Comparison of ENCODE assay signal across 12 cellular contexts in the genomic region with DNA sequence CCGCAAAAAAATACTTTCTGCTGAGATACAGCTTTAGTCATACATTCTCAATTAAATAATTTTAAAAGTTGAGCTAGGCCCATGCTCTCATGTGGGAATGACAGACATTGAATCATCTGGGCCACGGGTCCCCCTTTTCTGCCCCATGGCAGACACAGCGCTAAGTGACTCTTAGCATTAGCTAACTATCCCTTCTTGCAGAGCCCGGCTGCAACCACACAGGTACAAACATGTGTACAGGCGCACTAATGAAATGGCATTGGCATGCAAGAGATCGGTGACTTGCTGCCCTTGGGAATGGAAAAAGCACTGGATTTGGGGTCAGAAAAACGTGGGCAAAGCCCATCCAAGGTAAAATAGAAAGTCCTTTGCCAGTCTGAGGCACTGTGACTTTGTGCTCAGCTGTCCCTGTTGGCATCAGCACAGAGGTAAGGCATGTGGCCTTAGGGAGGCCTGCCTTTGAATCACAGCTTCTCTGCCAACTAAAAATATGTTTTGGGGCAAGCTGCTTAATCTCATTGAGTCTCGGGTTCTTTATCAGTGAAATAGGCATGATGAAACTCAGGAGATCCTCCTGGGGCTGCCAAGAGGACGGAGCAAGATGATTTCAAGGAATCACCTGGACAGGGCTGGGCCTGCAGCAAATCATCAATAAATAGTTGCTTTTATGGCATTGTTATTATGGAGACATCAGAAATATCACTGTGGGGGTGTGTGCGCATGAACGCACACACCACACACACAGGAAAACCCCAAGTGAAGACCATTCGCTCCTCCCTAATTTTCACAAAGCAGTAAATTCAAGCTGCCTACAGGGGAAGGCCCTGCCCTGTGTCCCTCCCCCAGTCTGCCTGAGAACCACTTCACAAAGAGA. TPM values are rescaled to one million over a fixed set of nuclear protein-coding genes. Genes with fewer than 3 reads are reported as not detected.
A peak's percentile ranks its signal among the peaks of the same experiment; 100 is the strongest.
DNase-seq lines count a peak whose midpoint lies in the region; ATAC-seq, FAIRE-seq and TF ChIP-seq lines count a peak whose summit lies in the region.
"Had no signal": no experiment of that assay in that cellular context is flagged by ENCODE, and none has a peak within 500 bp of the region (broad histone marks: within the 10 kb centered on the region; RNA-seq: fewer than 3 reads in every experiment).

No MANE protein-coding gene starts in this region.

- no peak overlapping the region for H3K9ac ChIP-seq in kidney (ENCODE audit: low read length in 2 of 2)

- peaks cover 24% of the 10 kb centered on the region for H3K4me1 ChIP-seq in CD8-positive, alpha-beta T cell (ENCODE audit: insufficient read depth, low read length)
- H3K4me1 ChIP-seq in right cardiac atrium (ENCODE audit: control insufficient read depth, insufficient read depth, low read length) (no peaks in the 10 kb centered on the region), kidney (ENCODE audit: control insufficient read depth in 1 of 2, insufficient read depth in 1 of 2, low read depth in 1 of 2, low read length in 2 of 2) (no peaks in the 10 kb centered on the region)

- FAIRE-seq in kidney (lab: Jason Lieb, UNC), result no peak
- FAIRE-seq: small intestine had no signal

- 79% methylated on average over 12 of the region's 12 CpGs for whole genome bisulfite sequencing in right cardiac atrium

- no peaks in the 10 kb centered on the region for H3K36me3 ChIP-seq in CD8-positive, alpha-beta T cell (ENCODE audit: insufficient read depth, low read length)
- no peaks in the 10 kb centered on the region for H3K36me3 ChIP-seq in kidney (ENCODE audit: control insufficient read depth in 1 of 2, insufficient read depth in 2 of 2, low read length in 2 of 2)

- H3K27ac ChIP-seq in CD8-positive, alpha-beta T cell (ENCODE audit: low read depth, low read length), result no peak overlapping the region
- H3K27ac ChIP-seq in right cardiac atrium (ENCODE audit: low read length) (no peak overlapping the region), kidney (ENCODE audit: low read depth in 2 of 2, low read length in 2 of 2) (no peak overlapping the region)

- H3K9me3 ChIP-seq in CD8-positive, alpha-beta T cell (ENCODE audit: low read length), result no peaks in the 10 kb centered on the region
- H3K9me3 ChIP-seq in right cardiac atrium (ENCODE audit: control insufficient read depth, low read length) (no peaks in the 10 kb centered on the region), kidney (ENCODE audit: control insufficient read depth in 1 of 2, low read length in 2 of 2) (no peaks in the 10 kb centered on the region)

- DNase-seq in CD8-positive, alpha-beta T cell, result no peak
- DNase-seq in effector CD4-positive, alpha-beta T cell, result peak; percentile 16
- no peak for DNase-seq in right cardiac atrium
- DNase-seq in stimulated activated CD4-positive, alpha-beta T cell treated with anti-CD3 and anti-CD28 coated beads, Interleukin-4, amount 100 ng/mL, for 1 hour, result no peak
- no peak for DNase-seq in NCI-H748 treated with DMSO at 0.1 percent for 48 hours (lab: John Stamatoyannopoulos, UW)
- no peak for DNase-seq in kidney
- DNase-seq: Calu3; NK-92 treated with Interleukin-12 subunit alpha and Interleukin-12 subunit beta, amount 100 ng/mL, for 24 hours; small intestine; T-helper 9 cell had no signal

- CTCF ChIA-PET in CD8-positive, alpha-beta T cell (lab: Charles Lee), result interaction anchor here (0.9 to 3.3 kb wide), 3 partner anchors 37 to 203 kb away, joined by 5 to 11 read pairs (median 6); no protein-coding TSS in a partner anchor

- H3K4me3 ChIP-seq in CD8-positive, alpha-beta T cell (ENCODE audit: low read depth, low read length), result no peak overlapping the region
- H3K4me3 ChIP-seq in right cardiac atrium (ENCODE audit: low read length) (no peak overlapping the region), kidney (ENCODE audit: low read length in 2 of 2) (no peak overlapping the region)

- H3K27ac Mint-ChIP-seq in CD8-positive, alpha-beta T cell, result peak overlapping the region; percentile 27

- peak; percentile 75 for ATAC-seq in CD8-positive, alpha-beta T cell
- ATAC-seq in GM18870 (IDR thresholded peaks at IDR 0.05; ENCODE audit: unreplicated experiment) (peak; percentile 52), HG03159 (IDR thresholded peaks at IDR 0.05; ENCODE audit: unreplicated experiment) (peak; percentile 56), right cardiac atrium (no peak)

- no peak for TF ChIP-seq CTCF in CD8-positive, alpha-beta T cell (IDR thresholded peaks at IDR 0.05)
- TF ChIP-seq CTCF in kidney (IDR thresholded peaks at IDR 0.05; ENCODE audit: borderline replicate concordance, extremely low read depth, insufficient read depth), result no peak

- POLR2A ChIA-PET in CD8-positive, alpha-beta T cell (lab: Charles Lee), result interaction anchor here (1.4 kb wide), 1 partner anchor 10 kb away, joined by 3 read pairs; no protein-coding TSS in a partner anchor

- no peaks in the 10 kb centered on the region for H3K9me3 Mint-ChIP-seq in CD8-positive, alpha-beta T cell

- H3K27me3 ChIP-seq in CD8-positive, alpha-beta T cell (ENCODE audit: insufficient read depth, low read length), result no peaks in the 10 kb centered on the region
- no peaks in the 10 kb centered on the region for H3K27me3 ChIP-seq in right cardiac atrium (ENCODE audit: control insufficient read depth, insufficient read depth)

- no peak overlapping the region for H3K4me3 Mint-ChIP-seq in CD8-positive, alpha-beta T cell

- no peaks in the 10 kb centered on the region for H3K36me3 Mint-ChIP-seq in CD8-positive, alpha-beta T cell

- intact Hi-C loops in CD8-positive, alpha-beta T cell (cut with DNase I, micrococcal nuclease), result no loop called here
- intact Hi-C loops in right cardiac atrium (cut with DNase I) (no loop called here), kidney (cut with DNase I) (no loop called here)

- H3K4me1 Mint-ChIP-seq in CD8-positive, alpha-beta T cell (ENCODE audit: low read depth), result peaks cover 28% of the 10 kb centered on the region

- no peaks in the 10 kb centered on the region for H3K27me3 Mint-ChIP-seq in CD8-positive, alpha-beta T cell (ENCODE audit: low read depth)

RNA-seq across cellular contexts. Expression of a gene that starts 54.2 kb away (rescaled TPM):
- total RNA-seq in CD8-positive, alpha-beta T cell, result 10 to 100 TPM; 41.9 to 45.5 TPM
- total RNA-seq in right cardiac atrium, result 10 to 100 TPM; 12.7 to 20.3 (median 14.1) TPM
- polyA plus RNA-seq in right cardiac atrium, result 7.8 TPM
- total RNA-seq in kidney, result 14.8 TPM
- polyA plus RNA-seq in kidney (ENCODE audit: insufficient read depth, low read depth, low replicate concordance), result 4.4 TPM

Comparison
In these comparisons a context has a peak if more than half of its experiments do, and no peak if none do; other contexts are left out.
1. ATAC-seq: peak in CD8-positive, alpha-beta T cell (single experiment), GM18870 (single experiment) and HG03159 (single experiment); none in right cardiac atrium (0 of 2).